In genomic region chr10:122373713-122374112, GRCh38 we compare ENCODE assay signal across 8 cellular contexts. TPM values are rescaled to one million over a fixed set of nuclear protein-coding genes. Genes with fewer than 3 reads are reported as not detected.
DNase-seq lines count a peak whose midpoint lies in the region; ATAC-seq, FAIRE-seq and TF ChIP-seq lines count a peak whose summit lies in the region.

No MANE protein-coding gene starts in this region.

- in situ Hi-C loops in astrocyte of the cerebellum (cut with HindIII; ENCODE audit: low sequenced_read_pairs): no loop called here

- H3K9me3 ChIP-seq in kidney (ENCODE audit: control insufficient read depth in 1 of 2, low read length in 2 of 2): no peaks in the 10 kb centered on the region
- no peaks in the 10 kb centered on the region for H3K9me3 ChIP-seq in stomach smooth muscle (ENCODE audit: control insufficient read depth in 2 of 2, low read length in 2 of 2)

- ATAC-seq in GM21526 (IDR thresholded peaks at IDR 0.05; ENCODE audit: low FRiP score, unreplicated experiment): no peak

- no peak for FAIRE-seq in kidney (lab: Jason Lieb, UNC)

- H3K4me3 ChIP-seq in astrocyte of the cerebellum (ENCODE audit: low read depth, low read length): peak overlapping the region; percentile 51
- peak overlapping the region; percentile 84 to 96 for H3K4me3 ChIP-seq in kidney (ENCODE audit: low read length in 2 of 2)
- H3K4me3 ChIP-seq in stomach smooth muscle (ENCODE audit: low read length in 2 of 2): peak overlapping the region; percentile 70 to 91

- no peak for TF ChIP-seq CTCF in astrocyte of the cerebellum (IDR thresholded peaks at IDR 0.05; ENCODE audit: low read depth, low read length, missing control alignments)
- no peak for TF ChIP-seq CTCF in kidney (IDR thresholded peaks at IDR 0.05; ENCODE audit: borderline replicate concordance, extremely low read depth, insufficient read depth)

- peak; percentile 9 for DNase-seq in stimulated activated CD4-positive, alpha-beta T cell treated with anti-CD3 and anti-CD28 coated beads, Interleukin-15, amount 100 ng/mL, for 24 hours
- no peak for DNase-seq in stimulated activated CD4-positive, alpha-beta T cell treated with anti-CD3 and anti-CD28 coated beads, Interleukin-2, amount 100 ng/mL, for 24 hours
- DNase-seq in astrocyte of the cerebellum (ENCODE audit: low read depth): no peak
- no peak for DNase-seq in kidney
- no peak for DNase-seq in T-helper 9 cell
- DNase-seq in effector CD8-positive, alpha-beta T cell (lab: John Stamatoyannopoulos, UW): no peak

- H3K9ac ChIP-seq in kidney (ENCODE audit: low read length in 2 of 2): peak overlapping the region; percentile 80 to 88
- peak overlapping the region; percentile 68 to 81 for H3K9ac ChIP-seq in stomach smooth muscle (ENCODE audit: low read length in 2 of 2)

- H3K4me1 ChIP-seq in kidney (ENCODE audit: control insufficient read depth in 1 of 2, insufficient read depth in 1 of 2, low read depth in 1 of 2, low read length in 2 of 2) (peaks cover 0 to 3% of the 10 kb centered on the region in 2 donors), stomach smooth muscle (ENCODE audit: control insufficient read depth, insufficient read depth, low read length) (peaks cover 20% of the 10 kb centered on the region)

- no peaks in the 10 kb centered on the region for H3K27me3 ChIP-seq in stomach smooth muscle (ENCODE audit: control insufficient read depth in 1 of 2, insufficient read depth in 2 of 2, low read length in 2 of 2)

- intact Hi-C loops in kidney (cut with DNase I): no loop called here

- H3K27ac ChIP-seq in kidney (ENCODE audit: low read depth in 2 of 2, low read length in 2 of 2) (peak overlapping the region; percentile 82 to 84), stomach smooth muscle (ENCODE audit: low read length) (peak overlapping the region; percentile 83)

- no peaks in the 10 kb centered on the region for H3K36me3 ChIP-seq in kidney (ENCODE audit: control insufficient read depth in 1 of 2, insufficient read depth in 2 of 2, low read length in 2 of 2)
- no peaks in the 10 kb centered on the region for H3K36me3 ChIP-seq in stomach smooth muscle (ENCODE audit: control insufficient read depth in 2 of 2, insufficient read depth in 2 of 2, low read length in 2 of 2)

RNA-seq across cellular contexts. Expression of gene PLEKHA1, which starts 0.8 kb away (rescaled TPM):
- 168 TPM for total RNA-seq in kidney
- 19.5 TPM for polyA plus RNA-seq in kidney (ENCODE audit: insufficient read depth, low read depth, low replicate concordance)
